ENCODE assay signal across 1 cellular context in the genomic region with DNA sequence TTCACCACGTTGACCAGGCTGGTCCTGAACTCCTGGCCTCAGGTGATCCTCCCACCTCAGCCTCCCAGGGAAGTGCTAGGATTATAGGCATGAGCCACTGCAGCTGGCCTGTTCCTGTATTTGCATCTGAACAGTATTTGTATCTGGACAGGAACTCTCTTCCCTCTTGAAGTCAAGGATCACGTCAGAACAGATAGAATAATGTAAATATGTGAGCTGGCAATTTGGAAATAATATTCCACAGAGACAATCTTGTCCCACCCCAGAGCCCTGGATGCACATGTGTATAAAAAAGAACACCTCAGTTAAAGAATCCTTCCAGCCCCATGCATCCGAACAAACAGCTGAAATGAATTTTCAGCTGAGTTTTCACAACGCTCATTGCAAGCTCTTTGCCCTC.
A peak's percentile ranks its signal among the peaks of the same experiment; 100 is the strongest.
TF ChIP-seq lines count a peak whose summit lies in the region.

No MANE protein-coding gene starts in this region.

TF ChIP-seq in HepG2, 621 proteins besides CTCF, POLR2A, EP300 and RAD21:
- peak; percentile 62 for TF ChIP-seq ZNF770 (CRISPR knock-in tag; IDR thresholded peaks at IDR 0.05)
- TF ChIP-seq ZNF326 (CRISPR knock-in tag; IDR thresholded peaks at IDR 0.05; ENCODE audit: borderline replicate concordance), result no peak
- no peak for TF ChIP-seq ZNF570 (CRISPR knock-in tag; IDR thresholded peaks at IDR 0.05; ENCODE audit: borderline replicate concordance)
- TF ChIP-seq ZNF333 (CRISPR knock-in tag; IDR thresholded peaks at IDR 0.05; ENCODE audit: borderline replicate concordance), result no peak
- no peak for TF ChIP-seq SNAPC5 (CRISPR knock-in tag; IDR thresholded peaks at IDR 0.05; ENCODE audit: borderline replicate concordance)
- TF ChIP-seq, protein P1, sequence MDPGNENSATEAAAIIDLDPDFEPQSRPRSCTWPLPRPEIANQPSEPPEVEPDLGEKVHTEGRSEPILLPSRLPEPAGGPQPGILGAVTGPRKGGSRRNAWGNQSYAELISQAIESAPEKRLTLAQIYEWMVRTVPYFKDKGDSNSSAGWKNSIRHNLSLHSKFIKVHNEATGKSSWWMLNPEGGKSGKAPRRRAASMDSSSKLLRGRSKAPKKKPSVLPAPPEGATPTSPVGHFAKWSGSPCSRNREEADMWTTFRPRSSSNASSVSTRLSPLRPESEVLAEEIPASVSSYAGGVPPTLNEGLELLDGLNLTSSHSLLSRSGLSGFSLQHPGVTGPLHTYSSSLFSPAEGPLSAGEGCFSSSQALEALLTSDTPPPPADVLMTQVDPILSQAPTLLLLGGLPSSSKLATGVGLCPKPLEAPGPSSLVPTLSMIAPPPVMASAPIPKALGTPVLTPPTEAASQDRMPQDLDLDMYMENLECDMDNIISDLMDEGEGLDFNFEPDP (CRISPR knock-in tag; conservative IDR thresholded peaks at IDR 0.05), result no peak
